20 cellular contexts compared by ENCODE assay signal in genomic region chr18:37156330-37156942, GRCh38.
"Had no signal": no experiment of that assay in that cellular context is flagged by ENCODE, and none has a peak within 500 bp of the region (broad histone marks: within the 10 kb centered on the region; RNA-seq: fewer than 3 reads in every experiment).

No MANE protein-coding gene starts in this region.

- FAIRE-seq: frontal cortex had no signal

- H3K4me3 Mint-ChIP-seq: activated CD4-positive, alpha-beta T cell treated with anti-CD3 and anti-CD28 coated beads, Interleukin-2, amount 10 ng/mL, durations not matched to agents 24 days and 14 days; activated CD8-positive, alpha-beta T cell treated with anti-CD3 and anti-CD28 coated beads, Interleukin-2, amount 10 ng/mL, durations not matched to agents 7 days and 5 days; activated T-cell treated with anti-CD3 and anti-CD28 coated beads, Interleukin-2, amount 50 U/mL, for 72 hours; naive thymus-derived CD4-positive, alpha-beta T cell; stimulated activated naive CD8-positive, alpha-beta T cell treated with anti-CD3 and anti-CD28 coated beads, Interleukin-15, amount 100 ng/mL, for 72 hours had no signal

- H3K9me3 Mint-ChIP-seq: activated CD4-positive, alpha-beta T cell treated with anti-CD3 and anti-CD28 coated beads, Interleukin-2, amount 10 ng/mL, durations not matched to agents 24 days and 14 days; activated T-cell treated with anti-CD3 and anti-CD28 coated beads, Interleukin-2, amount 50 U/mL, for 72 hours; stimulated activated naive CD8-positive, alpha-beta T cell treated with anti-CD3 and anti-CD28 coated beads, Interleukin-15, amount 100 ng/mL, for 72 hours had no signal

- H3K4me3 ChIP-seq: lung, ovary, sigmoid colon, spleen, upper lobe of left lung had no signal

- H3K27me3 Mint-ChIP-seq: activated CD4-positive, alpha-beta T cell treated with anti-CD3 and anti-CD28 coated beads, Interleukin-2, amount 10 ng/mL, durations not matched to agents 24 days and 14 days; naive thymus-derived CD4-positive, alpha-beta T cell; stimulated activated naive CD8-positive, alpha-beta T cell treated with anti-CD3 and anti-CD28 coated beads, Interleukin-15, amount 100 ng/mL, for 72 hours had no signal

- H3K4me1 Mint-ChIP-seq: activated CD4-positive, alpha-beta T cell treated with anti-CD3 and anti-CD28 coated beads, Interleukin-2, amount 10 ng/mL, durations not matched to agents 24 days and 14 days had no signal

- H3K36me3 ChIP-seq: ovary, sigmoid colon, upper lobe of left lung had no signal

- DNase-seq: activated CD4-positive, alpha-beta T cell treated with anti-CD3 and anti-CD28 coated beads, Interleukin-2, amount 10 ng/mL, durations not matched to agents 24 days and 14 days; activated CD4-positive, CD25-positive, alpha-beta regulatory T cell; activated CD8-positive, alpha-beta memory T cell treated with anti-CD3 and anti-CD28 coated beads, Interleukin-2, amount 50 U/mL, for 4 hours; activated CD8-positive, alpha-beta T cell treated with anti-CD3 and anti-CD28 coated beads, Interleukin-2, amount 10 ng/mL, durations not matched to agents 7 days and 5 days; activated gamma-delta T cell; activated T-cell treated with anti-CD3 and anti-CD28 coated beads, Interleukin-2, amount 50 U/mL, for 72 hours; amniotic stem cell; caudate nucleus; cortex of kidney; effector CD4-positive, alpha-beta T cell; head of caudate nucleus; naive thymus-derived CD4-positive, alpha-beta T cell; ovary; sigmoid colon; spleen; stimulated activated naive CD8-positive, alpha-beta T cell treated with anti-CD3 and anti-CD28 coated beads, Interleukin-15, amount 100 ng/mL, for 72 hours; upper lobe of left lung had no signal

- H3K27me3 ChIP-seq: ovary, sigmoid colon, spleen, upper lobe of left lung had no signal

- H3K36me3 Mint-ChIP-seq: activated naive CD4-positive, alpha-beta T cell treated with anti-CD3 and anti-CD28 coated beads, Interleukin-2, amount 50 U/mL, for 72 hours had no signal

- ATAC-seq: activated CD8-positive, alpha-beta T cell treated with anti-CD3 and anti-CD28 coated beads, Interleukin-2, amount 10 ng/mL, durations not matched to agents 7 days and 5 days; activated naive CD4-positive, alpha-beta T cell treated with anti-CD3 and anti-CD28 coated beads, Interleukin-2, amount 50 U/mL, for 72 hours; activated T-cell treated with anti-CD3 and anti-CD28 coated beads, Interleukin-2, amount 50 U/mL, for 72 hours; naive thymus-derived CD4-positive, alpha-beta T cell; stimulated activated naive CD8-positive, alpha-beta T cell treated with anti-CD3 and anti-CD28 coated beads, Interleukin-15, amount 100 ng/mL, for 72 hours had no signal
